Comparison of ENCODE assay signal across 29 cellular contexts in the genomic region with DNA sequence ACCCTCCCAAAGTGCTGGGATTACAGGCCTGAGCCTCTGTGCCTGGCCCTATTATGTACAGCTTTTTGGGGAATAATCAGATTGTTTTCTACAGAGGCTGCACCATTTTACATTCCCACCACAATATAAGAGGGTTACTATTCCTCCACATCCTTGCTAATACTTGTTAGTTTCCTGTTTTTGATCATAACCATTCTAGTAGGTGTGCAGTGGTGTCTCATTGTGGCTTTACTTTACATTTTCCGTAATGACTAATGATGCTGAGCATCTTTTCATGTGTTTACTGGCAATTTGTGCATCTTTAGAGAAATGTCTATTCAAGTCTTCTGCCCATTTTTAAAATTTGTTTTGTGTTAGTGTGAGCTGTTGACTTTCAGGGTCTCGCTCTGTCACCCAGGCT. TPM values are rescaled to one million over a fixed set of nuclear protein-coding genes. Genes with fewer than 3 reads are reported as not detected.
"Had no signal": no experiment of that assay in that cellular context is flagged by ENCODE, and none has a peak within 500 bp of the region (broad histone marks: within the 10 kb centered on the region; RNA-seq: fewer than 3 reads in every experiment).

No MANE protein-coding gene starts in this region.

- H3K9me3 Mint-ChIP-seq: neural crest cell had no signal

- H3K4me3 Mint-ChIP-seq: naive thymus-derived CD8-positive, alpha-beta T cell; neural crest cell had no signal

- H3K36me3 Mint-ChIP-seq: naive thymus-derived CD8-positive, alpha-beta T cell had no signal

- H3K4me2 ChIP-seq: smooth muscle cell had no signal

- DNase-seq: activated effector memory CD4-positive, alpha-beta T cell treated with Interleukin-2 at 50 U/mL for 16 hours; activated naive CD4-positive, alpha-beta T cell treated with Interleukin-2 at 50 U/mL for 16 hours; activated T-cell treated with anti-CD3 and anti-CD28 coated beads, Interleukin-2, amount 50 U/mL, for 1 hour; amygdala; caudate nucleus; foreskin fibroblast; heart left ventricle; kidney glomerular epithelial cell; lower lobe of right lung; mesenchymal stem cell; naive thymus-derived CD8-positive, alpha-beta T cell; nucleus accumbens; pancreas; stimulated activated CD4-positive, alpha-beta T cell treated with anti-CD3 and anti-CD28 coated beads, Interleukin-15, amount 100 ng/mL, for 24 hours; stimulated activated CD4-positive, alpha-beta T cell treated with anti-CD3 and anti-CD28 coated beads, Interleukin-2, amount 100 ng/mL, for 24 hours; stimulated activated naive CD4-positive, alpha-beta T cell; T-helper 9 cell; testis; trophoblast cell; WERI-Rb-1 had no signal

- H3K4me3 ChIP-seq: heart left ventricle, lower lobe of right lung, pancreas, prostate gland, SK-N-MC, smooth muscle cell, testis had no signal

- H3K27ac Mint-ChIP-seq: naive thymus-derived CD8-positive, alpha-beta T cell had no signal

- H3K27ac ChIP-seq: heart left ventricle, lower lobe of right lung, pancreas, prostate gland, SK-N-MC, testis, WERI-Rb-1 had no signal

- FAIRE-seq: endothelial cell of umbilical vein, pancreas, TTC549, urothelium cell line had no signal

- H3K9me3 ChIP-seq: heart left ventricle, lower lobe of right lung, pancreas, prostate gland, testis had no signal

- H3K4me1 ChIP-seq: testis had no signal

- H3K36me3 ChIP-seq: heart left ventricle, lower lobe of right lung, pancreas, prostate gland, WERI-Rb-1 had no signal

- ATAC-seq: activated CD4-positive, CD25-positive, alpha-beta regulatory T cell treated with anti-CD3 and anti-CD28 coated beads, Interleukin-2, amount 50 U/mL, for 24 hours; esophagus mucosa; heart left ventricle; lower lobe of right lung; naive thymus-derived CD8-positive, alpha-beta T cell; pancreas had no signal

- H3K27me3 ChIP-seq: pancreas, testis had no signal

- H3K4me1 Mint-ChIP-seq: naive thymus-derived CD8-positive, alpha-beta T cell; neural crest cell had no signal

RNA-seq across cellular contexts. Expression of gene PTPN3, which starts 18.3 kb away (rescaled TPM):
- total RNA-seq: endothelial cell of umbilical vein; naive thymus-derived CD8-positive, alpha-beta T cell had no signal
- polyA plus RNA-seq: naive thymus-derived CD8-positive, alpha-beta T cell had no signal
